In genomic region chr1:234478481-234479309, GRCh38 we compare ENCODE assay signal across 1 cellular context.
TF ChIP-seq lines count a peak whose summit lies in the region.

A gene with protein sequence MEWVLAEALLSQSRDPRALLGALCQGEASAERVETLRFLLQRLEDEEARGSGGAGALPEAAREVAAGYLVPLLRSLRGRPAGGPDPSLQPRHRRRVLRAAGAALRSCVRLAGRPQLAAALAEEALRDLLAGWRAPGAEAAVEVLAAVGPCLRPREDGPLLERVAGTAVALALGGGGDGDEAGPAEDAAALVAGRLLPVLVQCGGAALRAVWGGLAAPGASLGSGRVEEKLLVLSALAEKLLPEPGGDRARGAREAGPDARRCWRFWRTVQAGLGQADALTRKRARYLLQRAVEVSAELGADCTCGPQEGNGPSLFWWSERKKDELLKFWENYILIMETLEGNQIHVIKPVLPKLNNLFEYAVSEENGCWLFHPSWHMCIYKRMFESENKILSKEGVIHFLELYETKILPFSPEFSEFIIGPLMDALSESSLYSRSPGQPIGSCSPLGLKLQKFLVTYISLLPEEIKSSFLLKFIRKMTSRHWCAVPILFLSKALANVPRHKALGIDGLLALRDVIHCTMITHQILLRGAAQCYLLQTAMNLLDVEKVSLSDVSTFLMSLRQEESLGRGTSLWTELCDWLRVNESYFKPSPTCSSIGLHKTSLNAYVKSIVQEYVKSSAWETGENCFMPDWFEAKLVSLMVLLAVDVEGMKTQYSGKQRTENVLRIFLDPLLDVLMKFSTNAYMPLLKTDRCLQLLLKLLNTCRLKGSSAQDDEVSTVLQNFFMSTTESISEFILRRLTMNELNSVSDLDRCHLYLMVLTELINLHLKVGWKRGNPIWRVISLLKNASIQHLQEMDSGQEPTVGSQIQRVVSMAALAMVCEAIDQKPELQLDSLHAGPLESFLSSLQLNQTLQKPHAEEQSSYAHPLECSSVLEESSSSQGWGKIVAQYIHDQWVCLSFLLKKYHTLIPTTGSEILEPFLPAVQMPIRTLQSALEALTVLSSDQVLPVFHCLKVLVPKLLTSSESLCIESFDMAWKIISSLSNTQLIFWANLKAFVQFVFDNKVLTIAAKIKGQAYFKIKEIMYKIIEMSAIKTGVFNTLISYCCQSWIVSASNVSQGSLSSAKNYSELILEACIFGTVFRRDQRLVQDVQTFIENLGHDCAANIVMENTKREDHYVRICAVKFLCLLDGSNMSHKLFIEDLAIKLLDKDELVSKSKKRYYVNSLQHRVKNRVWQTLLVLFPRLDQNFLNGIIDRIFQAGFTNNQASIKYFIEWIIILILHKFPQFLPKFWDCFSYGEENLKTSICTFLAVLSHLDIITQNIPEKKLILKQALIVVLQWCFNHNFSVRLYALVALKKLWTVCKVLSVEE (N-terminal part only) (minus strand): TSS chr1:234479179. CDS start chr1:234479103, 76 bp downstream.

TF ChIP-seq in H1, 55 proteins besides CTCF, POLR2A, EP300 and RAD21 (continued from another document):
- TF ChIP-seq, protein P1, sequence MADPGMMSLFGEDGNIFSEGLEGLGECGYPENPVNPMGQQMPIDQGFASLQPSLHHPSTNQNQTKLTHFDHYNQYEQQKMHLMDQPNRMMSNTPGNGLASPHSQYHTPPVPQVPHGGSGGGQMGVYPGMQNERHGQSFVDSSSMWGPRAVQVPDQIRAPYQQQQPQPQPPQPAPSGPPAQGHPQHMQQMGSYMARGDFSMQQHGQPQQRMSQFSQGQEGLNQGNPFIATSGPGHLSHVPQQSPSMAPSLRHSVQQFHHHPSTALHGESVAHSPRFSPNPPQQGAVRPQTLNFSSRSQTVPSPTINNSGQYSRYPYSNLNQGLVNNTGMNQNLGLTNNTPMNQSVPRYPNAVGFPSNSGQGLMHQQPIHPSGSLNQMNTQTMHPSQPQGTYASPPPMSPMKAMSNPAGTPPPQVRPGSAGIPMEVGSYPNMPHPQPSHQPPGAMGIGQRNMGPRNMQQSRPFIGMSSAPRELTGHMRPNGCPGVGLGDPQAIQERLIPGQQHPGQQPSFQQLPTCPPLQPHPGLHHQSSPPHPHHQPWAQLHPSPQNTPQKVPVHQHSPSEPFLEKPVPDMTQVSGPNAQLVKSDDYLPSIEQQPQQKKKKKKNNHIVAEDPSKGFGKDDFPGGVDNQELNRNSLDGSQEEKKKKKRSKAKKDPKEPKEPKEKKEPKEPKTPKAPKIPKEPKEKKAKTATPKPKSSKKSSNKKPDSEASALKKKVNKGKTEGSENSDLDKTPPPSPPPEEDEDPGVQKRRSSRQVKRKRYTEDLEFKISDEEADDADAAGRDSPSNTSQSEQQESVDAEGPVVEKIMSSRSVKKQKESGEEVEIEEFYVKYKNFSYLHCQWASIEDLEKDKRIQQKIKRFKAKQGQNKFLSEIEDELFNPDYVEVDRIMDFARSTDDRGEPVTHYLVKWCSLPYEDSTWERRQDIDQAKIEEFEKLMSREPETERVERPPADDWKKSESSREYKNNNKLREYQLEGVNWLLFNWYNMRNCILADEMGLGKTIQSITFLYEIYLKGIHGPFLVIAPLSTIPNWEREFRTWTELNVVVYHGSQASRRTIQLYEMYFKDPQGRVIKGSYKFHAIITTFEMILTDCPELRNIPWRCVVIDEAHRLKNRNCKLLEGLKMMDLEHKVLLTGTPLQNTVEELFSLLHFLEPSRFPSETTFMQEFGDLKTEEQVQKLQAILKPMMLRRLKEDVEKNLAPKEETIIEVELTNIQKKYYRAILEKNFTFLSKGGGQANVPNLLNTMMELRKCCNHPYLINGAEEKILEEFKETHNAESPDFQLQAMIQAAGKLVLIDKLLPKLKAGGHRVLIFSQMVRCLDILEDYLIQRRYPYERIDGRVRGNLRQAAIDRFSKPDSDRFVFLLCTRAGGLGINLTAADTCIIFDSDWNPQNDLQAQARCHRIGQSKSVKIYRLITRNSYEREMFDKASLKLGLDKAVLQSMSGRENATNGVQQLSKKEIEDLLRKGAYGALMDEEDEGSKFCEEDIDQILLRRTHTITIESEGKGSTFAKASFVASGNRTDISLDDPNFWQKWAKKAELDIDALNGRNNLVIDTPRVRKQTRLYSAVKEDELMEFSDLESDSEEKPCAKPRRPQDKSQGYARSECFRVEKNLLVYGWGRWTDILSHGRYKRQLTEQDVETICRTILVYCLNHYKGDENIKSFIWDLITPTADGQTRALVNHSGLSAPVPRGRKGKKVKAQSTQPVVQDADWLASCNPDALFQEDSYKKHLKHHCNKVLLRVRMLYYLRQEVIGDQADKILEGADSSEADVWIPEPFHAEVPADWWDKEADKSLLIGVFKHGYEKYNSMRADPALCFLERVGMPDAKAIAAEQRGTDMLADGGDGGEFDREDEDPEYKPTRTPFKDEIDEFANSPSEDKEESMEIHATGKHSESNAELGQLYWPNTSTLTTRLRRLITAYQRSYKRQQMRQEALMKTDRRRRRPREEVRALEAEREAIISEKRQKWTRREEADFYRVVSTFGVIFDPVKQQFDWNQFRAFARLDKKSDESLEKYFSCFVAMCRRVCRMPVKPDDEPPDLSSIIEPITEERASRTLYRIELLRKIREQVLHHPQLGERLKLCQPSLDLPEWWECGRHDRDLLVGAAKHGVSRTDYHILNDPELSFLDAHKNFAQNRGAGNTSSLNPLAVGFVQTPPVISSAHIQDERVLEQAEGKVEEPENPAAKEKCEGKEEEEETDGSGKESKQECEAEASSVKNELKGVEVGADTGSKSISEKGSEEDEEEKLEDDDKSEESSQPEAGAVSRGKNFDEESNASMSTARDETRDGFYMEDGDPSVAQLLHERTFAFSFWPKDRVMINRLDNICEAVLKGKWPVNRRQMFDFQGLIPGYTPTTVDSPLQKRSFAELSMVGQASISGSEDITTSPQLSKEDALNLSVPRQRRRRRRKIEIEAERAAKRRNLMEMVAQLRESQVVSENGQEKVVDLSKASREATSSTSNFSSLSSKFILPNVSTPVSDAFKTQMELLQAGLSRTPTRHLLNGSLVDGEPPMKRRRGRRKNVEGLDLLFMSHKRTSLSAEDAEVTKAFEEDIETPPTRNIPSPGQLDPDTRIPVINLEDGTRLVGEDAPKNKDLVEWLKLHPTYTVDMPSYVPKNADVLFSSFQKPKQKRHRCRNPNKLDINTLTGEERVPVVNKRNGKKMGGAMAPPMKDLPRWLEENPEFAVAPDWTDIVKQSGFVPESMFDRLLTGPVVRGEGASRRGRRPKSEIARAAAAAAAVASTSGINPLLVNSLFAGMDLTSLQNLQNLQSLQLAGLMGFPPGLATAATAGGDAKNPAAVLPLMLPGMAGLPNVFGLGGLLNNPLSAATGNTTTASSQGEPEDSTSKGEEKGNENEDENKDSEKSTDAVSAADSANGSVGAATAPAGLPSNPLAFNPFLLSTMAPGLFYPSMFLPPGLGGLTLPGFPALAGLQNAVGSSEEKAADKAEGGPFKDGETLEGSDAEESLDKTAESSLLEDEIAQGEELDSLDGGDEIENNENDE (IDR thresholded peaks at IDR 0.05; ENCODE audit: insufficient replicate concordance, low read length) = no peak
- TF ChIP-seq CEBPB (IDR thresholded peaks at IDR 0.05; ENCODE audit: low read depth, low read length) (no peak), TCF12 (IDR thresholded peaks at IDR 0.05; ENCODE audit: low read depth, low read length) (no peak), BACH1 (IDR thresholded peaks at IDR 0.05; ENCODE audit: low read length) (0 out of 2 replicates have a peak, but pooled peaks have one; percentile 25), CREB1 (IDR thresholded peaks at IDR 0.05) (no peak), SRF (IDR thresholded peaks at IDR 0.05; ENCODE audit: low read depth, low read length) (no peak), POLR2AphosphoS5 (IDR thresholded peaks at IDR 0.05; ENCODE audit: low read depth, low read length) (0 out of 2 replicates have a peak, but pooled peaks have one; percentile 22), TAF1 (IDR thresholded peaks at IDR 0.05; ENCODE audit: low read depth, low read length) (peak; percentile 57), BRCA1 (IDR thresholded peaks at IDR 0.05; ENCODE audit: low read depth, low read length) (no peak), NRF1 (IDR thresholded peaks at IDR 0.05; ENCODE audit: low read depth, low read length) (peak; percentile 40; the same call in 1 of the 2 replicates), SAP30 (IDR thresholded peaks at IDR 0.05; ENCODE audit: insufficient read depth, insufficient replicate concordance, low read length) (no peak), EGR1 (IDR thresholded peaks at IDR 0.05; ENCODE audit: borderline replicate concordance, low read depth, low read length) (peak; percentile 52; the same call in 1 of the 2 replicates), CHD1 (IDR thresholded peaks at IDR 0.05; ENCODE audit: low read depth, low read length) (no peak), PHF8 (conservative IDR thresholded peaks at IDR 0.05; ENCODE audit: low read depth, low read length) (peak; percentile 83), TBP (IDR thresholded peaks at IDR 0.05; ENCODE audit: low read depth, low read length) (no peak), YY1 (IDR thresholded peaks at IDR 0.05; ENCODE audit: low read depth, low read length) (no peak), ASH2L (IDR thresholded peaks at IDR 0.05; ENCODE audit: low read length) (peak; percentile 70), RXRA (IDR thresholded peaks at IDR 0.05; ENCODE audit: insufficient read depth, low read depth, low read length) (no peak)
- TF ChIP-seq, protein P2, sequence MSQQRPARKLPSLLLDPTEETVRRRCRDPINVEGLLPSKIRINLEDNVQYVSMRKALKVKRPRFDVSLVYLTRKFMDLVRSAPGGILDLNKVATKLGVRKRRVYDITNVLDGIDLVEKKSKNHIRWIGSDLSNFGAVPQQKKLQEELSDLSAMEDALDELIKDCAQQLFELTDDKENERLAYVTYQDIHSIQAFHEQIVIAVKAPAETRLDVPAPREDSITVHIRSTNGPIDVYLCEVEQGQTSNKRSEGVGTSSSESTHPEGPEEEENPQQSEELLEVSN (IDR thresholded peaks at IDR 0.05) = no peak; the same call in 1 of the 2 replicates
- TF ChIP-seq, protein P3, sequence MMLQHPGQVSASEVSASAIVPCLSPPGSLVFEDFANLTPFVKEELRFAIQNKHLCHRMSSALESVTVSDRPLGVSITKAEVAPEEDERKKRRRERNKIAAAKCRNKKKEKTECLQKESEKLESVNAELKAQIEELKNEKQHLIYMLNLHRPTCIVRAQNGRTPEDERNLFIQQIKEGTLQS (IDR thresholded peaks at IDR 0.05; ENCODE audit: insufficient read depth, low read depth, low read length) = no peak
